In the genomic region with DNA sequence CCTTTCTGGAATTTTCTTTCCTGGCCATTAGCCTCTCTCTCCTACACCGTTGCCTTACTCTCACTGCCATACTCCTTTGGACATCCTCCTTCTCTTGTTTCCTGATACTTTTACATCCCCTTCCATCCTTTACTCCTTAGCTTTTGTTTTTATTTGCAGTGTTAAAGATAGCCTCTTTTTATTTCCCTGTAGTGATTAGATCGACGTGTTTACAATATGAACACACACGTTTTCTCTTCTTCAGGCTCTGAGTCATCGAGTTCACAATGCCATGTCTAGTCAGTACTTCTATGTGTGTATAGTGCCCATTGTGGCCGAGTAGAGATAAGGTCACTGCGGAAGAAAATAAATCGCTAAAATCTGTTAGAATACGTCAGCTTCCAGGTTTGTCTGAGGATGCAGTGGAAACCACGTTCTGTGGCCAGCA, we compare ENCODE assay signal across 9 cellular contexts.
DNase-seq lines count a peak whose midpoint lies in the region; ATAC-seq and TF ChIP-seq lines count a peak whose summit lies in the region.
"Had no signal": no experiment of that assay in that cellular context is flagged by ENCODE, and none has a peak within 500 bp of the region (broad histone marks: within the 10 kb centered on the region; RNA-seq: fewer than 3 reads in every experiment).

No MANE protein-coding gene starts in this region.

- POLR2A ChIA-PET in CD8-positive, alpha-beta T cell (lab: Charles Lee) = interaction anchor here (0.7 kb wide), 1 partner anchor 23 kb away, joined by 3 read pairs; no protein-coding TSS in a partner anchor

- H3K4me3 Mint-ChIP-seq in CD8-positive, alpha-beta T cell = peak overlapping the region; percentile 62
- H3K4me3 Mint-ChIP-seq in neural crest cell = no peak overlapping the region

- H3K9me3 Mint-ChIP-seq in CD8-positive, alpha-beta T cell = no peaks in the 10 kb centered on the region
- peaks cover 4% of the 10 kb centered on the region for H3K9me3 Mint-ChIP-seq in neural crest cell

- TF ChIP-seq CTCF in CD8-positive, alpha-beta T cell (IDR thresholded peaks at IDR 0.05) = no peak
- TF ChIP-seq CTCF in choroid plexus epithelial cell (conservative IDR thresholded peaks at IDR 0.05; ENCODE audit: low read depth, low read length) (peak; percentile 22), neural crest cell (conservative IDR thresholded peaks at IDR 0.05) (no peak)

- peaks cover 47% of the 10 kb centered on the region for H3K4me1 ChIP-seq in CD8-positive, alpha-beta T cell (ENCODE audit: insufficient read depth, low read length)

- H3K27me3 Mint-ChIP-seq in CD8-positive, alpha-beta T cell (ENCODE audit: low read depth) = no peaks in the 10 kb centered on the region
- H3K27me3 Mint-ChIP-seq in neural crest cell (ENCODE audit: low read depth) = no peaks in the 10 kb centered on the region

- DNase-seq in CD8-positive, alpha-beta T cell = peak in 1 of 7 experiments; percentile 44
- DNase-seq in M059J (ENCODE audit: low read depth) (peak; percentile 96), choroid plexus epithelial cell (ENCODE audit: low read depth) (peak; percentile 90), neural crest cell (ENCODE audit: low read depth, low spot score) (no peak), hippocampal formation (lab: John Stamatoyannopoulos, UW) (no peak), HUDEP-2 (lab: John Stamatoyannopoulos, UW; ENCODE audit: unreplicated experiment in 76 of 76) (no peak), cerebellar cortex (ENCODE audit: low spot score) (no peak), retina (no peak)

- H3K27me3 ChIP-seq in CD8-positive, alpha-beta T cell (ENCODE audit: insufficient read depth, low read length) = no peaks in the 10 kb centered on the region

- H3K4me1 Mint-ChIP-seq in CD8-positive, alpha-beta T cell (ENCODE audit: low read depth) = peaks cover 57% of the 10 kb centered on the region
- H3K4me1 Mint-ChIP-seq in neural crest cell = peaks cover 62% of the 10 kb centered on the region

- peak overlapping the region; percentile 89 for H3K27ac Mint-ChIP-seq in CD8-positive, alpha-beta T cell
- peak overlapping the region; percentile 58 for H3K27ac Mint-ChIP-seq in neural crest cell (ENCODE audit: unreplicated experiment)

- CTCF ChIA-PET in CD8-positive, alpha-beta T cell (lab: Charles Lee) = interaction anchor here (0.9 to 1.2 kb wide), 3 partner anchors 36 to 616 kb away, joined by 3 read pairs; no protein-coding TSS in a partner anchor

- H3K36me3 ChIP-seq in CD8-positive, alpha-beta T cell (ENCODE audit: insufficient read depth, low read length) = no peaks in the 10 kb centered on the region
- H3K36me3 ChIP-seq: thoracic aorta had no signal

- H3K9me3 ChIP-seq in CD8-positive, alpha-beta T cell (ENCODE audit: low read length) = no peaks in the 10 kb centered on the region
- H3K9me3 ChIP-seq: thoracic aorta had no signal

- H3K36me3 Mint-ChIP-seq in CD8-positive, alpha-beta T cell = no peaks in the 10 kb centered on the region
- peaks cover 7% of the 10 kb centered on the region for H3K36me3 Mint-ChIP-seq in neural crest cell (ENCODE audit: low read depth)

- no peak overlapping the region for H3K4me3 ChIP-seq in CD8-positive, alpha-beta T cell (ENCODE audit: low read depth, low read length)
- no peak overlapping the region for H3K4me3 ChIP-seq in choroid plexus epithelial cell (ENCODE audit: low read depth, low read length)
- H3K4me3 ChIP-seq: thoracic aorta had no signal

- intact Hi-C loops in CD8-positive, alpha-beta T cell (cut with DNase I, micrococcal nuclease) = loop anchor here (2.0 to 5.0 kb wide), 2 partner anchors 40 to 620 kb away; no protein-coding TSS in a partner anchor

- peak; percentile 66 for ATAC-seq in CD8-positive, alpha-beta T cell

- no peak overlapping the region for H3K27ac ChIP-seq in CD8-positive, alpha-beta T cell (ENCODE audit: low read depth, low read length)
- H3K27ac ChIP-seq: thoracic aorta had no signal

Comparison
In these comparisons a context has a peak if more than half of its experiments do, and no peak if none do; other contexts are left out.
1. DNase-seq: peak in M059J (single experiment) and choroid plexus epithelial cell (single experiment); none in neural crest cell (single experiment), hippocampal formation (0 of 2), HUDEP-2 (0 of 76), cerebellar cortex (single experiment) and retina (single experiment).